Comparison of ENCODE assay signal across 18 cellular contexts in the genomic region with DNA sequence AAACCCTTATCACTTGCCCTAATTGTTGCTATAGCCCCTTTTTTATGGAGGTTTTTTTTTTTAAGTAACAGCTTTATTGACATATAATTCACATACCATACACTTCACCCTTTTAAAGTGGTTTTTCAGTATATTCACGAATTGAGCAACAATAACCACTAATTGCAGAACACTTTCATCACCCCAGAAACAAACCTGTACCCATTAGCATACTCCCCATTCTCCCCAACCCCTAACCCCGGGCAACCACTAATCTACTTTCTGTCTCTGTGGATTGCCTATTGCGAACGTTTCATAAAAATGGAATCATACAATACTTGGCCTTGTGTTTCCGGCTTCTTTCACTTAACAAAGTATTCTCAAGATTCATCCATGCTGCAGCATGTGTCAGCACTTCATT.
DNase-seq lines count a peak whose midpoint lies in the region; ATAC-seq, FAIRE-seq and TF ChIP-seq lines count a peak whose summit lies in the region.
"Had no signal": no experiment of that assay in that cellular context is flagged by ENCODE, and none has a peak within 500 bp of the region (broad histone marks: within the 10 kb centered on the region; RNA-seq: fewer than 3 reads in every experiment).

No MANE protein-coding gene starts in this region.

- no peak for FAIRE-seq in D721Med (lab: Jason Lieb, UNC)

- DNase-seq in HL-60 (ENCODE audit: low read depth in 1 of 2, low spot score in 1 of 2) (peak; percentile 43 to 60), MV-4-11 (lab: John Stamatoyannopoulos, UW) (peak; percentile 90), SKM-1 treated with dmso at 0.1 percent for 144 hours (lab: John Stamatoyannopoulos, UW; ENCODE audit: unreplicated experiment) (peak; percentile 63), fibroblast of villous mesenchyme (ENCODE audit: low read depth) (peak; percentile 17), D721Med (ENCODE audit: insufficient read length, low spot score) (no peak)
- no peak for DNase-seq in activated CD4-positive, alpha-beta T cell treated with anti-CD3 and anti-CD28 coated beads for 48 hours
- DNase-seq: GDM1; HCEC 1CT; KBM-7; NCI-H1048; NCI-H1436; NCI-H1930; NK-92 treated with Interleukin-12 subunit alpha and Interleukin-12 subunit beta, amount 100 ng/mL, for 24 hours; RPMI8226; SJCRH30; T-helper 2 cell had no signal

- no peak overlapping the region for H3K27ac ChIP-seq in HL-60 (replicated peaks)
- H3K27ac ChIP-seq: SJCRH30 had no signal

- H3K4me3 ChIP-seq in HL-60 (replicated peaks; ENCODE audit: insufficient read depth, low read length) (no peak overlapping the region), fibroblast of villous mesenchyme (ENCODE audit: low read depth, low read length) (no peak overlapping the region)
- H3K4me3 ChIP-seq: SJCRH30 had no signal

- ATAC-seq in HG02571 (IDR thresholded peaks at IDR 0.05; ENCODE audit: unreplicated experiment) (no peak), HG02852 (IDR thresholded peaks at IDR 0.05; ENCODE audit: unreplicated experiment) (no peak)

- H3K27me3 ChIP-seq in HL-60 (ENCODE audit: insufficient read depth, poor library complexity, severe bottlenecking), result no peaks in the 10 kb centered on the region
- H3K27me3 ChIP-seq: SJCRH30 had no signal

- TF ChIP-seq CTCF in HL-60 (IDR thresholded peaks at IDR 0.05; ENCODE audit: insufficient read depth, low read length) (no peak), fibroblast of villous mesenchyme (IDR thresholded peaks at IDR 0.05; ENCODE audit: insufficient read depth, low read depth, low read length) (no peak), D721Med (IDR thresholded peaks at IDR 0.05; ENCODE audit: insufficient read depth, missing control alignments) (no peak)

Comparison
In these comparisons a context has a peak if more than half of its experiments do, and no peak if none do; other contexts are left out.
1. DNase-seq: peak in HL-60 (2 of 2), MV-4-11 (single experiment), SKM-1 treated with dmso at 0.1 percent for 144 hours (single experiment) and fibroblast of villous mesenchyme (single experiment); none in activated CD4-positive, alpha-beta T cell treated with anti-CD3 and anti-CD28 coated beads for 48 hours (single experiment) and D721Med (single experiment).